14 cellular contexts compared by ENCODE assay signal in genomic region chr11:2805388-2806057, GRCh38.
A peak's percentile ranks its signal among the peaks of the same experiment; 100 is the strongest.
DNase-seq lines count a peak whose midpoint lies in the region; ATAC-seq and TF ChIP-seq lines count a peak whose summit lies in the region.
"Had no signal": no experiment of that assay in that cellular context is flagged by ENCODE, and none has a peak within 500 bp of the region (broad histone marks: within the 10 kb centered on the region; RNA-seq: fewer than 3 reads in every experiment).

No MANE protein-coding gene starts in this region.

- H3K27me3 Mint-ChIP-seq in nephron progenitor cell (ENCODE audit: low read depth, poor library complexity) = peaks cover 5% of the 10 kb centered on the region

- intact Hi-C loops in testis (cut with DNase I; ENCODE audit: low total_unique reads) = no loop called here

- no peak for TF ChIP-seq POLR2A in testis (IDR thresholded peaks at IDR 0.05)

- peaks cover 15% of the 10 kb centered on the region for H3K9me3 Mint-ChIP-seq in nephron progenitor cell
- H3K9me3 Mint-ChIP-seq: CD8-positive, alpha-beta memory T cell had no signal

- H3K27ac ChIP-seq in testis = no peak overlapping the region
- H3K27ac ChIP-seq: A549 had no signal

- H3K36me3 ChIP-seq in testis (ENCODE audit: low read depth, missing control alignments) = no peaks in the 10 kb centered on the region

- peaks cover 51% of the 10 kb centered on the region for H3K4me1 Mint-ChIP-seq in nephron progenitor cell

- peak overlapping the region; percentile 66 for H3K27ac Mint-ChIP-seq in nephron progenitor cell

- no peak overlapping the region for H3K4me3 ChIP-seq in testis
- H3K4me3 ChIP-seq: A549 had no signal

- DNase-seq in activated effector memory CD4-positive, alpha-beta T cell treated with anti-CD3 and anti-CD28 coated beads, Interleukin-2, amount 50 U/mL, for 16 hours = peak; percentile 57
- no peak for DNase-seq in activated effector memory CD4-positive, alpha-beta T cell treated with Interleukin-2 at 50 U/mL for 16 hours
- DNase-seq in ecto neural progenitor cell (ENCODE audit: low spot score) = peak; percentile 43
- DNase-seq in nephron progenitor cell = no peak
- peak; percentile 14 for DNase-seq in testis
- no peak for DNase-seq in NCI-H524 (lab: John Stamatoyannopoulos, UW)
- DNase-seq: cortex of kidney; midbrain; NCI-H2171 treated with DMSO at 0.1 percent for 48 hours; stimulated activated CD4-positive, alpha-beta T cell treated with anti-CD3 and anti-CD28 coated beads, Interleukin-4, amount 100 ng/mL, for 24 hours had no signal

- H3K4me1 ChIP-seq in testis = peaks cover 12% of the 10 kb centered on the region

- no peak for ATAC-seq in HG03378 (IDR thresholded peaks at IDR 0.05; ENCODE audit: unreplicated experiment)
- ATAC-seq in GM18519 (IDR thresholded peaks at IDR 0.05; ENCODE audit: low FRiP score, unreplicated experiment) = no peak
- ATAC-seq: A549 had no signal

- no peaks in the 10 kb centered on the region for H3K27me3 ChIP-seq in testis

- peaks cover 4% of the 10 kb centered on the region for H3K36me3 Mint-ChIP-seq in nephron progenitor cell (ENCODE audit: low read depth)
- H3K36me3 Mint-ChIP-seq: CD8-positive, alpha-beta memory T cell had no signal

- no peak overlapping the region for H3K4me3 Mint-ChIP-seq in nephron progenitor cell
- H3K4me3 Mint-ChIP-seq: CD8-positive, alpha-beta memory T cell had no signal

- WGBS in testis, 2 donors = 85 to 86% methylated on average over 20 of the region's 20 CpGs

- H3K9me3 ChIP-seq in testis = no peaks in the 10 kb centered on the region

- no peak for TF ChIP-seq CTCF in nephron progenitor cell (IDR thresholded peaks at IDR 0.05)
- TF ChIP-seq CTCF in testis (IDR thresholded peaks at IDR 0.05) = no peak

Comparison
In these comparisons a context has a peak if more than half of its experiments do, and no peak if none do; other contexts are left out.
1. DNase-seq: peak in activated effector memory CD4-positive, alpha-beta T cell treated with anti-CD3 and anti-CD28 coated beads, Interleukin-2, amount 50 U/mL, for 16 hours (single experiment), ecto neural progenitor cell (single experiment) and testis (single experiment); none in activated effector memory CD4-positive, alpha-beta T cell treated with Interleukin-2 at 50 U/mL for 16 hours (single experiment), nephron progenitor cell (single experiment) and NCI-H524 (0 of 2).